In the genomic region with DNA sequence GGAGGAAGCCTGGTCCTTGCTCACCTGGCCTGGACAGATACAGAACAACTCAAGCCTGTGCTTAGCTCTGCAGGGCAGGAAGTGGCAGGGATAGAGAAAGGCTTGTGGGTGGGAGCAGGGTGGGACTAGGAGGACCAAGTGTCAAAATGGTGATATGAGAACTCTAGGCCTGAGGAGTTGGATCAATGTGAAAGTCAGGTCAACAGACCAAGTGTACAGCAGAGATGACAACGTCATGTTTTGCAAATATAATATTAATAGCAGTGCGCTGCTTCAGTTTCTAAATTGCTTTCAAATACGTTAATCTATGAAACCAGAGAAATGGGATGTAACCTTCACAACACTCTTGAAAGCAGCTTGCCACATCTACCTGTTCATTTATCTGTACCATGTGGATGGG, we compare ENCODE assay signal across 11 cellular contexts.
A peak's percentile ranks its signal among the peaks of the same experiment; 100 is the strongest.
DNase-seq lines count a peak whose midpoint lies in the region; ATAC-seq and TF ChIP-seq lines count a peak whose summit lies in the region.
"Had no signal": no experiment of that assay in that cellular context is flagged by ENCODE, and none has a peak within 500 bp of the region (broad histone marks: within the 10 kb centered on the region; RNA-seq: fewer than 3 reads in every experiment).

No MANE protein-coding gene starts in this region.

- H4K20me1 ChIP-seq in SK-N-SH (ENCODE audit: insufficient read depth), result peaks cover 20% of the 10 kb centered on the region

- no peak overlapping the region for H3K4me2 ChIP-seq in SK-N-SH

- H3F3A ChIP-seq in SK-N-SH (replicated peaks; ENCODE audit: insufficient read depth), result peaks cover 35% of the 10 kb centered on the region

- peak overlapping the region in 7 of 9 donors; percentile 5 to 77 (median 65) for H3K27ac Mint-ChIP-seq in naive thymus-derived CD4-positive, alpha-beta T cell

- intact Hi-C loops in naive thymus-derived CD4-positive, alpha-beta T cell (cut with micrococcal nuclease), result no loop called here
- intact Hi-C loops in left lung (cut with DNase I), result no loop called here

- H3K9me3 ChIP-seq in SK-N-SH (no peaks in the 10 kb centered on the region), left lung (no peaks in the 10 kb centered on the region)
- H3K9me3 ChIP-seq in naive thymus-derived CD4-positive, alpha-beta T cell (ENCODE audit: control insufficient read depth in 2 of 3, low read length in 3 of 3), result no peaks in the 10 kb centered on the region

- no peaks in the 10 kb centered on the region for H3K9me3 Mint-ChIP-seq in naive thymus-derived CD4-positive, alpha-beta T cell

- TF ChIP-seq RAD21 in SK-N-SH (IDR thresholded peaks at IDR 0.05; ENCODE audit: low read length), result no peak

- H3K4me1 Mint-ChIP-seq in naive thymus-derived CD4-positive, alpha-beta T cell, result peaks cover 12 to 75% (median 53%) of the 10 kb centered on the region in 7 donors

- no peak overlapping the region for H3K9ac ChIP-seq in SK-N-SH

- no peaks in the 10 kb centered on the region for H3K27me3 ChIP-seq in SK-N-SH (ENCODE audit: insufficient read depth)
- no peaks in the 10 kb centered on the region for H3K27me3 ChIP-seq in naive thymus-derived CD4-positive, alpha-beta T cell (ENCODE audit: control insufficient read depth in 2 of 2, insufficient read depth in 2 of 2, low read length in 2 of 2)
- no peaks in the 10 kb centered on the region for H3K27me3 ChIP-seq in left lung

- H3K36me3 Mint-ChIP-seq in naive thymus-derived CD4-positive, alpha-beta T cell, result peaks cover 0 to 18% (median 9%) of the 10 kb centered on the region in 5 donors

- no peak overlapping the region for H3K4me3 ChIP-seq in SK-N-SH (ENCODE audit: low read depth in 2 of 2, low read length in 1 of 2)
- H3K4me3 ChIP-seq in naive thymus-derived CD4-positive, alpha-beta T cell (ENCODE audit: low read length), result no peak overlapping the region
- no peak overlapping the region for H3K4me3 ChIP-seq in left lung

- 64% methylated on average over 3 of the region's 3 CpGs for WGBS in SK-N-SH (ENCODE audit: low lambda C conversion rate)

- TF ChIP-seq CTCF in SK-N-SH (IDR thresholded peaks at IDR 0.05) (no peak), left lung (IDR thresholded peaks at IDR 0.05) (no peak)

- H3K36me3 ChIP-seq in SK-N-SH (replicated peaks in 1 of 2; ENCODE audit: control insufficient read depth in 1 of 2, insufficient read depth in 2 of 2, low read length in 1 of 2) (peaks cover 0 to 22% of the 10 kb centered on the region in 2 experiments), left lung (no peaks in the 10 kb centered on the region)
- H3K36me3 ChIP-seq in naive thymus-derived CD4-positive, alpha-beta T cell (ENCODE audit: control insufficient read depth in 2 of 3, insufficient read depth in 3 of 3, low read length in 3 of 3), result peaks cover 0 to 23% (median 6%) of the 10 kb centered on the region in 3 experiments

- H3K79me2 ChIP-seq in SK-N-SH (ENCODE audit: insufficient read depth), result peaks cover 100% of the 10 kb centered on the region

- H3K27me3 Mint-ChIP-seq in naive thymus-derived CD4-positive, alpha-beta T cell, result no peaks in the 10 kb centered on the region

- no peak overlapping the region for H3K4me3 Mint-ChIP-seq in naive thymus-derived CD4-positive, alpha-beta T cell

- DNase-seq in SK-N-SH (peak; percentile 10), left lung (no peak), hypothalamus (lab: John Stamatoyannopoulos, UW) (no peak)
- DNase-seq in naive thymus-derived CD4-positive, alpha-beta T cell, result no peak
- DNase-seq in stimulated activated CD4-positive, alpha-beta T cell treated with anti-CD3 and anti-CD28 coated beads, Interleukin-2, amount 100 ng/mL, for 24 hours, result no peak
- DNase-seq: DMS53, substantia nigra had no signal

- ATAC-seq in SK-N-SH treated with all-trans-retinoic acid at 6 μM for 48 hours (no peak), GM21515 (IDR thresholded peaks at IDR 0.05; ENCODE audit: unreplicated experiment) (peak; percentile 79), HG03196 (IDR thresholded peaks at IDR 0.05; ENCODE audit: unreplicated experiment) (peak; percentile 59), left lung (no peak)
- no peak for ATAC-seq in naive thymus-derived CD4-positive, alpha-beta T cell

- POLR2A ChIA-PET in SK-N-SH (lab: Yijun Ruan, JAX), result no interaction called here
- POLR2A ChIA-PET in naive thymus-derived CD4-positive, alpha-beta T cell (lab: Charles Lee), result no interaction called here

- H2AFZ ChIP-seq in SK-N-SH (ENCODE audit: low read depth), result no peak overlapping the region

- peak overlapping the region; percentile 10 to 64; a peak in 3 of 4 replicates for H3K27ac ChIP-seq in SK-N-SH (ENCODE audit: low read depth in 2 of 2, low read length in 1 of 2)
- H3K27ac ChIP-seq in naive thymus-derived CD4-positive, alpha-beta T cell (ENCODE audit: low read depth, low read length), result no peak overlapping the region
- H3K27ac ChIP-seq in left lung, result peak overlapping the region in 1 of 2 donors; percentile 50
- H3K27ac ChIP-seq: 22Rv1 had no signal

- H3K4me1 ChIP-seq in SK-N-SH (ENCODE audit: control insufficient read depth in 1 of 2, insufficient read depth in 2 of 2, low read depth in 1 of 2, low read length in 1 of 2) (peaks cover 16 to 27% of the 10 kb centered on the region in 2 experiments), left lung (peaks cover 0 to 5% of the 10 kb centered on the region in 2 donors)
- peaks cover 0 to 30% of the 10 kb centered on the region in 2 donors for H3K4me1 ChIP-seq in naive thymus-derived CD4-positive, alpha-beta T cell (ENCODE audit: control insufficient read depth in 2 of 2, insufficient read depth in 2 of 2, low read length in 2 of 2)

- no peak for TF ChIP-seq EP300 in SK-N-SH (IDR thresholded peaks at IDR 0.05; ENCODE audit: borderline replicate concordance in 1 of 2, low read depth in 1 of 2, low read length in 1 of 2)

- H3K9me2 ChIP-seq in SK-N-SH, result no peaks in the 10 kb centered on the region

- CTCF ChIA-PET in SK-N-SH (lab: Yijun Ruan, JAX), result no interaction called here
- CTCF ChIA-PET in naive thymus-derived CD4-positive, alpha-beta T cell (lab: Charles Lee), result no interaction called here

TF ChIP-seq in SK-N-SH, 30 proteins besides CTCF, POLR2A, EP300 and RAD21 (continues in another document):
- TF ChIP-seq EZH2phosphoT487 (IDR thresholded peaks at IDR 0.05; ENCODE audit: borderline replicate concordance, low read depth) (no peak), MEF2A (IDR thresholded peaks at IDR 0.05; ENCODE audit: borderline replicate concordance, low read depth) (no peak), RXRA (IDR thresholded peaks at IDR 0.05; ENCODE audit: borderline replicate concordance, low read depth) (no peak)
- TF ChIP-seq, protein P1, sequence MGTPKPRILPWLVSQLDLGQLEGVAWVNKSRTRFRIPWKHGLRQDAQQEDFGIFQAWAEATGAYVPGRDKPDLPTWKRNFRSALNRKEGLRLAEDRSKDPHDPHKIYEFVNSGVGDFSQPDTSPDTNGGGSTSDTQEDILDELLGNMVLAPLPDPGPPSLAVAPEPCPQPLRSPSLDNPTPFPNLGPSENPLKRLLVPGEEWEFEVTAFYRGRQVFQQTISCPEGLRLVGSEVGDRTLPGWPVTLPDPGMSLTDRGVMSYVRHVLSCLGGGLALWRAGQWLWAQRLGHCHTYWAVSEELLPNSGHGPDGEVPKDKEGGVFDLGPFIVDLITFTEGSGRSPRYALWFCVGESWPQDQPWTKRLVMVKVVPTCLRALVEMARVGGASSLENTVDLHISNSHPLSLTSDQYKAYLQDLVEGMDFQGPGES (IDR thresholded peaks at IDR 0.05; ENCODE audit: low read depth, low read length), result no peak
- TF ChIP-seq, protein P2, sequence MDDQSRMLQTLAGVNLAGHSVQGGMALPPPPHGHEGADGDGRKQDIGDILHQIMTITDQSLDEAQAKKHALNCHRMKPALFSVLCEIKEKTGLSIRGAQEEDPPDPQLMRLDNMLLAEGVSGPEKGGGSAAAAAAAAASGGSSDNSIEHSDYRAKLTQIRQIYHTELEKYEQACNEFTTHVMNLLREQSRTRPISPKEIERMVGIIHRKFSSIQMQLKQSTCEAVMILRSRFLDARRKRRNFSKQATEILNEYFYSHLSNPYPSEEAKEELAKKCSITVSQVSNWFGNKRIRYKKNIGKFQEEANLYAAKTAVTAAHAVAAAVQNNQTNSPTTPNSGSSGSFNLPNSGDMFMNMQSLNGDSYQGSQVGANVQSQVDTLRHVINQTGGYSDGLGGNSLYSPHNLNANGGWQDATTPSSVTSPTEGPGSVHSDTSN (IDR thresholded peaks at IDR 0.05), result no peak
- TF ChIP-seq, protein P3, sequence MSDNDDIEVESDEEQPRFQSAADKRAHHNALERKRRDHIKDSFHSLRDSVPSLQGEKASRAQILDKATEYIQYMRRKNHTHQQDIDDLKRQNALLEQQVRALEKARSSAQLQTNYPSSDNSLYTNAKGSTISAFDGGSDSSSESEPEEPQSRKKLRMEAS (IDR thresholded peaks at IDR 0.05; ENCODE audit: low read depth), result no peak

TF ChIP-seq in SK-N-SH treated with all-trans-retinoic acid at 6 μM for 48 hours, 23 proteins besides CTCF, POLR2A, EP300 and RAD21 (continues in another document):
- TF ChIP-seq, protein P4, sequence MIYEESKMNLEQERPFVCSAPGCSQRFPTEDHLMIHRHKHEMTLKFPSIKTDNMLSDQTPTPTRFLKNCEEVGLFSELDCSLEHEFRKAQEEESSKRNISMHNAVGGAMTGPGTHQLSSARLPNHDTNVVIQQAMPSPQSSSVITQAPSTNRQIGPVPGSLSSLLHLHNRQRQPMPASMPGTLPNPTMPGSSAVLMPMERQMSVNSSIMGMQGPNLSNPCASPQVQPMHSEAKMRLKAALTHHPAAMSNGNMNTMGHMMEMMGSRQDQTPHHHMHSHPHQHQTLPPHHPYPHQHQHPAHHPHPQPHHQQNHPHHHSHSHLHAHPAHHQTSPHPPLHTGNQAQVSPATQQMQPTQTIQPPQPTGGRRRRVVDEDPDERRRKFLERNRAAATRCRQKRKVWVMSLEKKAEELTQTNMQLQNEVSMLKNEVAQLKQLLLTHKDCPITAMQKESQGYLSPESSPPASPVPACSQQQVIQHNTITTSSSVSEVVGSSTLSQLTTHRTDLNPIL (CRISPR knock-in tag; IDR thresholded peaks at IDR 0.05; ENCODE audit: low read depth), result no peak
- TF ChIP-seq ZFP30 (CRISPR knock-in tag; IDR thresholded peaks at IDR 0.05), result no peak
- no peak for TF ChIP-seq TOX (CRISPR knock-in tag; IDR thresholded peaks at IDR 0.05; ENCODE audit: borderline replicate concordance)
- TF ChIP-seq, protein P5, sequence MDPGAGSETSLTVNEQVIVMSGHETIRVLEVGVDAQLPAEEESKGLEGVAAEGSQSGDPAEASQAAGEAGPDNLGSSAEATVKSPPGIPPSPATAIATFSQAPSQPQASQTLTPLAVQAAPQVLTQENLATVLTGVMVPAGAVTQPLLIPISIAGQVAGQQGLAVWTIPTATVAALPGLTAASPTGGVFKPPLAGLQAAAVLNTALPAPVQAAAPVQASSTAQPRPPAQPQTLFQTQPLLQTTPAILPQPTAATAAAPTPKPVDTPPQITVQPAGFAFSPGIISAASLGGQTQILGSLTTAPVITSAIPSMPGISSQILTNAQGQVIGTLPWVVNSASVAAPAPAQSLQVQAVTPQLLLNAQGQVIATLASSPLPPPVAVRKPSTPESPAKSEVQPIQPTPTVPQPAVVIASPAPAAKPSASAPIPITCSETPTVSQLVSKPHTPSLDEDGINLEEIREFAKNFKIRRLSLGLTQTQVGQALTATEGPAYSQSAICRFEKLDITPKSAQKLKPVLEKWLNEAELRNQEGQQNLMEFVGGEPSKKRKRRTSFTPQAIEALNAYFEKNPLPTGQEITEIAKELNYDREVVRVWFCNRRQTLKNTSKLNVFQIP (CRISPR knock-in tag; IDR thresholded peaks at IDR 0.05; ENCODE audit: borderline replicate concordance, low read depth), result no peak
- no peak for TF ChIP-seq GLIS3 (CRISPR knock-in tag; IDR thresholded peaks at IDR 0.05)

Comparison
In these comparisons a context has a peak if more than half of its experiments do, and no peak if none do; other contexts are left out.
1. ATAC-seq: peak in GM21515 (single experiment) and HG03196 (single experiment); none in SK-N-SH treated with all-trans-retinoic acid at 6 μM for 48 hours (single experiment), naive thymus-derived CD4-positive, alpha-beta T cell (single experiment) and left lung (single experiment).